Comparison of ENCODE assay signal across 22 cellular contexts in the genomic region with DNA sequence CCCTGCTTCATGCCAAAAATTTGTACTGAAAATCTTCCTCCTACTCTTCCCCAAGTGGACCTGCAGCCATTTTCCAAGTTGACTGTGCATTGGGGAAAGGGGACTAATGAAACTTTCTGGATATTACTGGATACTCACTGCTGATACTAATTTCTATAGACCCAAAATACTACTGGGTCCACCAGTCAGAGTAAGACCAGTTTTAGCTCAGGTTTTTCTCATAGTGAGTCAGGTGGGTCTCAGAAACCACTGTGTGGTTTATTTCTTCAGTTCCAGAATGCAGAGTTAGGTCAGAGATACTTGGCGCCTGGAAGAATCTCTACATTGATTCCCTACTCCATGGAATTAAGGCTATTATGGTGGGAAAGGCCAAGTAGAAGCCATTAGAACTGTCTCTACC.
DNase-seq lines count a peak whose midpoint lies in the region; ATAC-seq lines count a peak whose summit lies in the region.
"Had no signal": no experiment of that assay in that cellular context is flagged by ENCODE, and none has a peak within 500 bp of the region (broad histone marks: within the 10 kb centered on the region; RNA-seq: fewer than 3 reads in every experiment).

No MANE protein-coding gene starts in this region.

- ATAC-seq in HG02610 (IDR thresholded peaks at IDR 0.05; ENCODE audit: unreplicated experiment) (peak; percentile 77), HG02870 (IDR thresholded peaks at IDR 0.05; ENCODE audit: unreplicated experiment) (peak; percentile 69), GM21381 (IDR thresholded peaks at IDR 0.05; ENCODE audit: unreplicated experiment) (no peak)
- ATAC-seq: GM12878 had no signal

- no peaks in the 10 kb centered on the region for H3K36me3 ChIP-seq in MG63
- H3K36me3 ChIP-seq: BE2C, BLaER1 had no signal

- H3K9me3 ChIP-seq in MG63 = no peaks in the 10 kb centered on the region
- H3K9me3 ChIP-seq: BE2C, BLaER1 had no signal

- H3K27me3 ChIP-seq in MG63 = no peaks in the 10 kb centered on the region
- H3K27me3 ChIP-seq: BE2C, BLaER1 had no signal

- no peak overlapping the region for H3K4me3 ChIP-seq in MG63
- H3K4me3 ChIP-seq: BLaER1, GM12878 had no signal

- DNase-seq in NCI-H2227 (lab: John Stamatoyannopoulos, UW; ENCODE audit: unreplicated experiment) (no peak), MG63 (no peak)
- DNase-seq: 8988T; ACHN; BE2C; C1 segment of cervical spinal cord; CD4-positive, alpha-beta memory T cell; CD4-positive, CD25-positive, alpha-beta regulatory T cell; CD8-positive, alpha-beta memory T cell; COR-L47; DMS 273 treated with DMSO at 0.1 percent for 48 hours; DMS153; DMS53; DMS79; DND-41; EL; GDM1 had no signal
